2 cellular contexts compared by ENCODE assay signal in the genomic region with DNA sequence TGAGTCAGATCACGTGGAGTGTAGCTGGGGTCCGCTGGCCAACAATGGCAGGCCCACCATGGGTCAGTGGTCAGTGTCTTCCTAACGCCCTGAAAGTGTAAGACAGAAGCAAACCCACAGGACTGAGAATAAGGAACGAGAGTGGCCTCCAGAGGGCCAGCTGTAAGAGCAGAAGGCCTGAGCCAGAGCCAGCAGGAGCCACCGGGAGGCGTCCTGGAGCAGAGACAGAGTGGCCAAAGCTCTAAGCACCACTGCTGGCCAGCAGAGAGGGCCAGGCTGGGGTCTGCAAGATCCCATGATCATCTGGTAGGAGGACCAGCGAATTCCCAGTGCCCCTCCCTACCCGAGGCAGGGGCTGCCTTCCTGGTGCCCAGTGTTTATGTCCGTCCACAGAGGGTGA.
TF ChIP-seq lines count a peak whose summit lies in the region.

No MANE protein-coding gene starts in this region.

TF ChIP-seq in HepG2, 621 proteins besides CTCF, POLR2A, EP300 and RAD21 (continues in another document):
- TF ChIP-seq ZNF567 (CRISPR knock-in tag; IDR thresholded peaks at IDR 0.05; ENCODE audit: borderline replicate concordance): 0 out of 2 replicates have a peak, but pooled peaks have one; percentile 17
- 0 out of 2 replicates have a peak, but pooled peaks have one; percentile 19 for TF ChIP-seq HMG20A (CRISPR knock-in tag; IDR thresholded peaks at IDR 0.05; ENCODE audit: borderline replicate concordance)
- TF ChIP-seq SOX13 (IDR thresholded peaks at IDR 0.05): no peak
- TF ChIP-seq SOX13 (CRISPR knock-in tag; conservative IDR thresholded peaks at IDR 0.05 in 1 of 2, IDR thresholded peaks at IDR 0.05 in 1 of 2): no peak
- 0 out of 2 replicates have a peak, but pooled peaks have one; percentile 21 for TF ChIP-seq SPEN (CRISPR knock-in tag; IDR thresholded peaks at IDR 0.05; ENCODE audit: low read depth)
- TF ChIP-seq MIER3 (CRISPR knock-in tag; IDR thresholded peaks at IDR 0.05; ENCODE audit: borderline replicate concordance): 0 out of 2 replicates have a peak, but pooled peaks have one; percentile 25
- no peak for TF ChIP-seq CCAR2 (optimal IDR thresholded peaks at IDR 0.05; ENCODE audit: low read depth, low read length)
- no peak for TF ChIP-seq MAZ (IDR thresholded peaks at IDR 0.05; ENCODE audit: borderline replicate concordance, low read depth, low read length)
- peak; percentile 26; the same call in 1 of the 2 replicates for TF ChIP-seq MAZ (CRISPR knock-in tag; IDR thresholded peaks at IDR 0.05; ENCODE audit: low read depth)
- peak; percentile 58 for TF ChIP-seq SMC3 (IDR thresholded peaks at IDR 0.05; ENCODE audit: low read length)
- TF ChIP-seq, protein P1, sequence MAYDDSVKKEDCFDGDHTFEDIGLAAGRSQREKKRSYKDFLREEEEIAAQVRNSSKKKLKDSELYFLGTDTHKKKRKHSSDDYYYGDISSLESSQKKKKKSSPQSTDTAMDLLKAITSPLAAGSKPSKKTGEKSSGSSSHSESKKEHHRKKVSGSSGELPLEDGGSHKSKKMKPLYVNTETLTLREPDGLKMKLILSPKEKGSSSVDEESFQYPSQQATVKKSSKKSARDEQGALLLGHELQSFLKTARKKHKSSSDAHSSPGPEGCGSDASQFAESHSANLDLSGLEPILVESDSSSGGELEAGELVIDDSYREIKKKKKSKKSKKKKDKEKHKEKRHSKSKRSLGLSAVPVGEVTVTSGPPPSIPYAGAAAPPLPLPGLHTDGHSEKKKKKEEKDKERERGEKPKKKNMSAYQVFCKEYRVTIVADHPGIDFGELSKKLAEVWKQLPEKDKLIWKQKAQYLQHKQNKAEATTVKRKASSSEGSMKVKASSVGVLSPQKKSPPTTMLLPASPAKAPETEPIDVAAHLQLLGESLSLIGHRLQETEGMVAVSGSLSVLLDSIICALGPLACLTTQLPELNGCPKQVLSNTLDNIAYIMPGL (CRISPR knock-in tag; IDR thresholded peaks at IDR 0.05; ENCODE audit: borderline replicate concordance in 1 of 2, low read depth in 1 of 2): peak in 1 of 2 experiments; percentile 70; a peak in 1 of 4 replicates
- TF ChIP-seq LCORL (IDR thresholded peaks at IDR 0.05): no peak
- 0 out of 2 replicates have a peak, but pooled peaks have one; percentile 35 for TF ChIP-seq LCORL (CRISPR knock-in tag; IDR thresholded peaks at IDR 0.05)
- TF ChIP-seq STAG1 (CRISPR knock-in tag; IDR thresholded peaks at IDR 0.05): peak; percentile 60
- TF ChIP-seq, protein P2, sequence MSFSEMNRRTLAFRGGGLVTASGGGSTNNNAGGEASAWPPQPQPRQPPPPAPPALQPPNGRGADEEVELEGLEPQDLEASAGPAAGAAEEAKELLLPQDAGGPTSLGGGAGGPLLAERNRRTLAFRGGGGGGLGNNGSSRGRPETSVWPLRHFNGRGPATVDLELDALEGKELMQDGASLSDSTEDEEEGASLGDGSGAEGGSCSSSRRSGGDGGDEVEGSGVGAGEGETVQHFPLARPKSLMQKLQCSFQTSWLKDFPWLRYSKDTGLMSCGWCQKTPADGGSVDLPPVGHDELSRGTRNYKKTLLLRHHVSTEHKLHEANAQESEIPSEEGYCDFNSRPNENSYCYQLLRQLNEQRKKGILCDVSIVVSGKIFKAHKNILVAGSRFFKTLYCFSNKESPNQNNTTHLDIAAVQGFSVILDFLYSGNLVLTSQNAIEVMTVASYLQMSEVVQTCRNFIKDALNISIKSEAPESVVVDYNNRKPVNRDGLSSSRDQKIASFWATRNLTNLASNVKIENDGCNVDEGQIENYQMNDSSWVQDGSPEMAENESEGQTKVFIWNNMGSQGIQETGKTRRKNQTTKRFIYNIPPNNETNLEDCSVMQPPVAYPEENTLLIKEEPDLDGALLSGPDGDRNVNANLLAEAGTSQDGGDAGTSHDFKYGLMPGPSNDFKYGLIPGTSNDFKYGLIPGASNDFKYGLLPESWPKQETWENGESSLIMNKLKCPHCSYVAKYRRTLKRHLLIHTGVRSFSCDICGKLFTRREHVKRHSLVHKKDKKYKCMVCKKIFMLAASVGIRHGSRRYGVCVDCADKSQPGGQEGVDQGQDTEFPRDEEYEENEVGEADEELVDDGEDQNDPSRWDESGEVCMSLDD (CRISPR knock-in tag; IDR thresholded peaks at IDR 0.05; ENCODE audit: borderline replicate concordance): no peak
- no peak for TF ChIP-seq SOX5 (CRISPR knock-in tag; IDR thresholded peaks at IDR 0.05; ENCODE audit: borderline replicate concordance)
- TF ChIP-seq, protein P3, sequence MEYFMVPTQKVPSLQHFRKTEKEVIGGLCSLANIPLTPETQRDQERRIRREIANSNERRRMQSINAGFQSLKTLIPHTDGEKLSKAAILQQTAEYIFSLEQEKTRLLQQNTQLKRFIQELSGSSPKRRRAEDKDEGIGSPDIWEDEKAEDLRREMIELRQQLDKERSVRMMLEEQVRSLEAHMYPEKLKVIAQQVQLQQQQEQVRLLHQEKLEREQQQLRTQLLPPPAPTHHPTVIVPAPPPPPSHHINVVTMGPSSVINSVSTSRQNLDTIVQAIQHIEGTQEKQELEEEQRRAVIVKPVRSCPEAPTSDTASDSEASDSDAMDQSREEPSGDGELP (IDR thresholded peaks at IDR 0.05; ENCODE audit: borderline replicate concordance, low read depth): peak; percentile 21; the same call in 1 of the 2 replicates
- 0 out of 2 replicates have a peak, but pooled peaks have one; percentile 24 for TF ChIP-seq ELF3 (CRISPR knock-in tag; IDR thresholded peaks at IDR 0.05)
- TF ChIP-seq ERF (CRISPR knock-in tag; IDR thresholded peaks at IDR 0.05): peak; percentile 52; the same call in 1 of the 2 replicates
- peak; percentile 36; the same call in 1 of the 2 replicates for TF ChIP-seq KDM2A (CRISPR knock-in tag; IDR thresholded peaks at IDR 0.05; ENCODE audit: borderline replicate concordance, low read depth)
- peak; percentile 44; the same call in 1 of the 2 replicates for TF ChIP-seq MED1 (CRISPR knock-in tag; IDR thresholded peaks at IDR 0.05)

TF ChIP-seq in SK-N-SH treated with all-trans-retinoic acid at 6 μM for 48 hours, 23 proteins besides CTCF, POLR2A, EP300 and RAD21:
- TF ChIP-seq TCF4 (CRISPR knock-in tag; IDR thresholded peaks at IDR 0.05; ENCODE audit: borderline replicate concordance) (no peak), PPARA (CRISPR knock-in tag; IDR thresholded peaks at IDR 0.05; ENCODE audit: borderline replicate concordance) (no peak), ARNTL (CRISPR knock-in tag; IDR thresholded peaks at IDR 0.05; ENCODE audit: borderline replicate concordance, low read depth) (no peak), ISL1 (CRISPR knock-in tag; IDR thresholded peaks at IDR 0.05) (no peak), ZFP30 (CRISPR knock-in tag; IDR thresholded peaks at IDR 0.05) (no peak), BACH2 (CRISPR knock-in tag; IDR thresholded peaks at IDR 0.05; ENCODE audit: borderline replicate concordance) (no peak), ZFP3 (CRISPR knock-in tag; IDR thresholded peaks at IDR 0.05) (no peak), ESRRG (CRISPR knock-in tag; IDR thresholded peaks at IDR 0.05) (no peak), RARB (CRISPR knock-in tag; IDR thresholded peaks at IDR 0.05) (no peak), CSDC2 (CRISPR knock-in tag; IDR thresholded peaks at IDR 0.05) (no peak), SNAI2 (CRISPR knock-in tag; IDR thresholded peaks at IDR 0.05) (no peak), ZNF565 (CRISPR knock-in tag; conservative IDR thresholded peaks at IDR 0.05; ENCODE audit: low read depth) (no peak), ZNF8 (CRISPR knock-in tag; IDR thresholded peaks at IDR 0.05) (no peak), ZC3H10 (CRISPR knock-in tag; IDR thresholded peaks at IDR 0.05) (no peak)
- TF ChIP-seq, protein P4, sequence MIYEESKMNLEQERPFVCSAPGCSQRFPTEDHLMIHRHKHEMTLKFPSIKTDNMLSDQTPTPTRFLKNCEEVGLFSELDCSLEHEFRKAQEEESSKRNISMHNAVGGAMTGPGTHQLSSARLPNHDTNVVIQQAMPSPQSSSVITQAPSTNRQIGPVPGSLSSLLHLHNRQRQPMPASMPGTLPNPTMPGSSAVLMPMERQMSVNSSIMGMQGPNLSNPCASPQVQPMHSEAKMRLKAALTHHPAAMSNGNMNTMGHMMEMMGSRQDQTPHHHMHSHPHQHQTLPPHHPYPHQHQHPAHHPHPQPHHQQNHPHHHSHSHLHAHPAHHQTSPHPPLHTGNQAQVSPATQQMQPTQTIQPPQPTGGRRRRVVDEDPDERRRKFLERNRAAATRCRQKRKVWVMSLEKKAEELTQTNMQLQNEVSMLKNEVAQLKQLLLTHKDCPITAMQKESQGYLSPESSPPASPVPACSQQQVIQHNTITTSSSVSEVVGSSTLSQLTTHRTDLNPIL (CRISPR knock-in tag; IDR thresholded peaks at IDR 0.05; ENCODE audit: low read depth): no peak
- TF ChIP-seq, protein P5, sequence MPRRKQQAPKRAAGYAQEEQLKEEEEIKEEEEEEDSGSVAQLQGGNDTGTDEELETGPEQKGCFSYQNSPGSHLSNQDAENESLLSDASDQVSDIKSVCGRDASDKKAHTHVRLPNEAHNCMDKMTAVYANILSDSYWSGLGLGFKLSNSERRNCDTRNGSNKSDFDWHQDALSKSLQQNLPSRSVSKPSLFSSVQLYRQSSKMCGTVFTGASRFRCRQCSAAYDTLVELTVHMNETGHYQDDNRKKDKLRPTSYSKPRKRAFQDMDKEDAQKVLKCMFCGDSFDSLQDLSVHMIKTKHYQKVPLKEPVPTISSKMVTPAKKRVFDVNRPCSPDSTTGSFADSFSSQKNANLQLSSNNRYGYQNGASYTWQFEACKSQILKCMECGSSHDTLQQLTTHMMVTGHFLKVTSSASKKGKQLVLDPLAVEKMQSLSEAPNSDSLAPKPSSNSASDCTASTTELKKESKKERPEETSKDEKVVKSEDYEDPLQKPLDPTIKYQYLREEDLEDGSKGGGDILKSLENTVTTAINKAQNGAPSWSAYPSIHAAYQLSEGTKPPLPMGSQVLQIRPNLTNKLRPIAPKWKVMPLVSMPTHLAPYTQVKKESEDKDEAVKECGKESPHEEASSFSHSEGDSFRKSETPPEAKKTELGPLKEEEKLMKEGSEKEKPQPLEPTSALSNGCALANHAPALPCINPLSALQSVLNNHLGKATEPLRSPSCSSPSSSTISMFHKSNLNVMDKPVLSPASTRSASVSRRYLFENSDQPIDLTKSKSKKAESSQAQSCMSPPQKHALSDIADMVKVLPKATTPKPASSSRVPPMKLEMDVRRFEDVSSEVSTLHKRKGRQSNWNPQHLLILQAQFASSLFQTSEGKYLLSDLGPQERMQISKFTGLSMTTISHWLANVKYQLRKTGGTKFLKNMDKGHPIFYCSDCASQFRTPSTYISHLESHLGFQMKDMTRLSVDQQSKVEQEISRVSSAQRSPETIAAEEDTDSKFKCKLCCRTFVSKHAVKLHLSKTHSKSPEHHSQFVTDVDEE (CRISPR knock-in tag; IDR thresholded peaks at IDR 0.05): no peak
- TF ChIP-seq, protein P6, sequence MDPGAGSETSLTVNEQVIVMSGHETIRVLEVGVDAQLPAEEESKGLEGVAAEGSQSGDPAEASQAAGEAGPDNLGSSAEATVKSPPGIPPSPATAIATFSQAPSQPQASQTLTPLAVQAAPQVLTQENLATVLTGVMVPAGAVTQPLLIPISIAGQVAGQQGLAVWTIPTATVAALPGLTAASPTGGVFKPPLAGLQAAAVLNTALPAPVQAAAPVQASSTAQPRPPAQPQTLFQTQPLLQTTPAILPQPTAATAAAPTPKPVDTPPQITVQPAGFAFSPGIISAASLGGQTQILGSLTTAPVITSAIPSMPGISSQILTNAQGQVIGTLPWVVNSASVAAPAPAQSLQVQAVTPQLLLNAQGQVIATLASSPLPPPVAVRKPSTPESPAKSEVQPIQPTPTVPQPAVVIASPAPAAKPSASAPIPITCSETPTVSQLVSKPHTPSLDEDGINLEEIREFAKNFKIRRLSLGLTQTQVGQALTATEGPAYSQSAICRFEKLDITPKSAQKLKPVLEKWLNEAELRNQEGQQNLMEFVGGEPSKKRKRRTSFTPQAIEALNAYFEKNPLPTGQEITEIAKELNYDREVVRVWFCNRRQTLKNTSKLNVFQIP (CRISPR knock-in tag; IDR thresholded peaks at IDR 0.05; ENCODE audit: borderline replicate concordance, low read depth): no peak
- TF ChIP-seq, protein P7, sequence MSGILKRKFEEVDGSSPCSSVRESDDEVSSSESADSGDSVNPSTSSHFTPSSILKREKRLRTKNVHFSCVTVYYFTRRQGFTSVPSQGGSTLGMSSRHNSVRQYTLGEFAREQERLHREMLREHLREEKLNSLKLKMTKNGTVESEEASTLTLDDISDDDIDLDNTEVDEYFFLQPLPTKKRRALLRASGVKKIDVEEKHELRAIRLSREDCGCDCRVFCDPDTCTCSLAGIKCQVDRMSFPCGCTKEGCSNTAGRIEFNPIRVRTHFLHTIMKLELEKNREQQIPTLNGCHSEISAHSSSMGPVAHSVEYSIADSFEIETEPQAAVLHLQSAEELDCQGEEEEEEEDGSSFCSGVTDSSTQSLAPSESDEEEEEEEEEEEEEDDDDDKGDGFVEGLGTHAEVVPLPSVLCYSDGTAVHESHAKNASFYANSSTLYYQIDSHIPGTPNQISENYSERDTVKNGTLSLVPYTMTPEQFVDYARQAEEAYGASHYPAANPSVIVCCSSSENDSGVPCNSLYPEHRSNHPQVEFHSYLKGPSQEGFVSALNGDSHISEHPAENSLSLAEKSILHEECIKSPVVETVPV (CRISPR knock-in tag; IDR thresholded peaks at IDR 0.05): no peak
- TF ChIP-seq, protein P8, sequence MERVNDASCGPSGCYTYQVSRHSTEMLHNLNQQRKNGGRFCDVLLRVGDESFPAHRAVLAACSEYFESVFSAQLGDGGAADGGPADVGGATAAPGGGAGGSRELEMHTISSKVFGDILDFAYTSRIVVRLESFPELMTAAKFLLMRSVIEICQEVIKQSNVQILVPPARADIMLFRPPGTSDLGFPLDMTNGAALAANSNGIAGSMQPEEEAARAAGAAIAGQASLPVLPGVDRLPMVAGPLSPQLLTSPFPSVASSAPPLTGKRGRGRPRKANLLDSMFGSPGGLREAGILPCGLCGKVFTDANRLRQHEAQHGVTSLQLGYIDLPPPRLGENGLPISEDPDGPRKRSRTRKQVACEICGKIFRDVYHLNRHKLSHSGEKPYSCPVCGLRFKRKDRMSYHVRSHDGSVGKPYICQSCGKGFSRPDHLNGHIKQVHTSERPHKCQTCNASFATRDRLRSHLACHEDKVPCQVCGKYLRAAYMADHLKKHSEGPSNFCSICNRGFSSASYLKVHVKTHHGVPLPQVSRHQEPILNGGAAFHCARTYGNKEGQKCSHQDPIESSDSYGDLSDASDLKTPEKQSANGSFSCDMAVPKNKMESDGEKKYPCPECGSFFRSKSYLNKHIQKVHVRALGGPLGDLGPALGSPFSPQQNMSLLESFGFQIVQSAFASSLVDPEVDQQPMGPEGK (CRISPR knock-in tag; IDR thresholded peaks at IDR 0.05; ENCODE audit: borderline replicate concordance): no peak
